In the genomic region with DNA sequence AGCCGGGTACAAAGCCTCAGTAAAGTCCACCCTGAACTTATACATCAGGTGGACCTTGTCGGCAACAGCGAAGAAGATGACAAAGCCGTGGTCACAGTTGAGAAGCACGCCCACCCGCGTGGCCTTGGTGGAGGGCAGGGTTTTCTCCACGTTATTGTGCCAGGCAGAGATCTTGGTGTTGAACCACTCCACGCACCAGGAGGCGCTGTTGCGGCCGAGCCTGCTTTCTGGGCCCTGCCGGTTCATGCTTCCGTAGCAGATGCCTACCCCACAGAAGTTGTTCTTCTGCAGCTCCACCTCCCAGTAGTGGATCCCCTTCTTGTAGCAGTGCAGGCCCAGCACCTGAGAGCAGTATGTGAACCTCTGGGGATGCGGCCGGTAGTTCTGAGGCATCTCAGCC, we compare ENCODE assay signal across 8 cellular contexts. TPM values are rescaled to one million over a fixed set of nuclear protein-coding genes. Genes with fewer than 3 reads are reported as not detected.
DNase-seq lines count a peak whose midpoint lies in the region; ATAC-seq and TF ChIP-seq lines count a peak whose summit lies in the region.

No MANE protein-coding gene starts in this region.

- no peaks in the 10 kb centered on the region for H3K4me1 ChIP-seq in BE2C
- H3K4me1 ChIP-seq in neural progenitor cell: no peaks in the 10 kb centered on the region

- no peak overlapping the region for H3K4me2 ChIP-seq in neural progenitor cell

- H3K27me3 Mint-ChIP-seq in T-helper 17 cell: no peaks in the 10 kb centered on the region
- H3K27me3 Mint-ChIP-seq in chondrocyte (ENCODE audit: low read depth): no peaks in the 10 kb centered on the region
- no peaks in the 10 kb centered on the region for H3K27me3 Mint-ChIP-seq in neural progenitor cell (ENCODE audit: insufficient read depth, low read depth)

- H3K9ac ChIP-seq in neural progenitor cell: no peak overlapping the region

- no peak overlapping the region for H2AFZ ChIP-seq in neural progenitor cell (replicated peaks)

- H3K27ac Mint-ChIP-seq in T-helper 17 cell: peak overlapping the region; percentile 35
- H3K27ac Mint-ChIP-seq in chondrocyte (ENCODE audit: unreplicated experiment): no peak overlapping the region
- H3K27ac Mint-ChIP-seq in neural progenitor cell: no peak overlapping the region

- no peaks in the 10 kb centered on the region for H4K20me1 ChIP-seq in neural progenitor cell (ENCODE audit: low read depth)

- H3K9me3 ChIP-seq in BE2C (no peaks in the 10 kb centered on the region; the same call in 1 of the 2 replicates), T-helper 17 cell (ENCODE audit: control insufficient read depth, low read length, poor library complexity, severe bottlenecking) (peaks cover 3% of the 10 kb centered on the region), neural progenitor cell (ENCODE audit: low read depth) (no peaks in the 10 kb centered on the region)

- no peak overlapping the region for H3K4me3 ChIP-seq in BE2C (ENCODE audit: low read depth, low read length)
- no peak overlapping the region for H3K4me3 ChIP-seq in neural progenitor cell

- no peaks in the 10 kb centered on the region for H3F3A ChIP-seq in neural progenitor cell (ENCODE audit: low read depth)

- peaks cover 18% of the 10 kb centered on the region for H3K36me3 Mint-ChIP-seq in T-helper 17 cell (ENCODE audit: low read depth)
- peaks cover 39% of the 10 kb centered on the region for H3K36me3 Mint-ChIP-seq in chondrocyte (ENCODE audit: low read depth)
- H3K36me3 Mint-ChIP-seq in neural progenitor cell: peaks cover 18% of the 10 kb centered on the region

- no peaks in the 10 kb centered on the region for H3K27me3 ChIP-seq in BE2C
- no peaks in the 10 kb centered on the region for H3K27me3 ChIP-seq in neural progenitor cell

- H3K4me1 Mint-ChIP-seq in T-helper 17 cell: peaks cover 12% of the 10 kb centered on the region
- H3K4me1 Mint-ChIP-seq in chondrocyte (ENCODE audit: low read depth): no peaks in the 10 kb centered on the region
- H3K4me1 Mint-ChIP-seq in neural progenitor cell: peaks cover 15% of the 10 kb centered on the region

- no peaks in the 10 kb centered on the region for H3K79me2 ChIP-seq in neural progenitor cell (ENCODE audit: low read depth)

- H3K36me3 ChIP-seq in BE2C (no peaks in the 10 kb centered on the region; the same call in 1 of the 2 replicates), neural progenitor cell (no peaks in the 10 kb centered on the region)

- ATAC-seq in T-helper 17 cell (peak; percentile 60), HG03175 (IDR thresholded peaks at IDR 0.05; ENCODE audit: unreplicated experiment) (no peak), GM18517 (IDR thresholded peaks at IDR 0.05; ENCODE audit: unreplicated experiment) (no peak)

- H3K27ac ChIP-seq in neural progenitor cell: no peak overlapping the region

- DNase-seq in BE2C (peak; percentile 29), T-helper 17 cell (peak; percentile 23 to 50 (median 46)), chondrocyte (ENCODE audit: low spot score) (no peak), neural progenitor cell (ENCODE audit: low spot score) (peak; percentile 22), NCI-H1105 treated with DMSO at 0.1 percent for 48 hours (lab: John Stamatoyannopoulos, UW) (no peak), NOMO-1 treated with DMSO at 0.1 percent for 48 hours (lab: John Stamatoyannopoulos, UW; ENCODE audit: unreplicated experiment) (no peak)

- peaks cover 9% of the 10 kb centered on the region for H3K9me3 Mint-ChIP-seq in chondrocyte (ENCODE audit: low read depth)
- H3K9me3 Mint-ChIP-seq in neural progenitor cell: peaks cover 10% of the 10 kb centered on the region

- no peak overlapping the region for H3K4me3 Mint-ChIP-seq in T-helper 17 cell
- H3K4me3 Mint-ChIP-seq in chondrocyte (ENCODE audit: unreplicated experiment): no peak overlapping the region
- H3K4me3 Mint-ChIP-seq in neural progenitor cell: no peak overlapping the region

- peak; percentile 42 for TF ChIP-seq CTCF in BE2C (IDR thresholded peaks at IDR 0.05; ENCODE audit: low read depth, low read length)
- peak; percentile 41 for TF ChIP-seq CTCF in chondrocyte (IDR thresholded peaks at IDR 0.05)
- peak; percentile 50 for TF ChIP-seq CTCF in neural progenitor cell (IDR thresholded peaks at IDR 0.05)

RNA-seq across cellular contexts. Expression of a gene that starts 22.1 kb away (rescaled TPM):
- 9.6 TPM for polyA plus RNA-seq in BE2C (2012; ENCODE audit: insufficient read depth, insufficient read length, low read depth)
- total RNA-seq in T-helper 17 cell: 10 to 100 TPM; 40.2 to 46.3 TPM
- total RNA-seq in chondrocyte: 19.2 to 31.7 TPM (median 19.6 TPM) in 3 replicates
- 6.1 and 7.6 TPM in 2 replicates for total RNA-seq in neural progenitor cell (ENCODE audit: low replicate concordance)

RNA-seq across cellular contexts. Expression of a gene that starts 57.8 kb away (rescaled TPM):
- 0.17 TPM for polyA plus RNA-seq in BE2C (2012; ENCODE audit: insufficient read depth, insufficient read length, low read depth)
- total RNA-seq in T-helper 17 cell (10 to 100 TPM; 29.1 to 38.2 TPM), chondrocyte (3.6 to 6.8 TPM (median 4.3 TPM) in 3 replicates), neural progenitor cell (ENCODE audit: low replicate concordance) (4.5 and 7.5 TPM in 2 replicates)

RNA-seq across cellular contexts. Expression of a gene that starts 58.0 kb away (rescaled TPM):
- polyA plus RNA-seq in BE2C (2012; ENCODE audit: insufficient read depth, insufficient read length, low read depth): not detected
- total RNA-seq in T-helper 17 cell (1 to 10 TPM; 4.1 to 6.6 TPM), chondrocyte (1.5 to 1.8 TPM (median 1.6 TPM) in 3 replicates), neural progenitor cell (ENCODE audit: low replicate concordance) (0.59 and 1.4 TPM in 2 replicates)

Comparison
In these comparisons a context has a peak if more than half of its experiments do, and no peak if none do; other contexts are left out.
1. DNase-seq: peak in BE2C (single experiment), T-helper 17 cell (3 of 3) and neural progenitor cell (single experiment); none in chondrocyte (single experiment), NCI-H1105 treated with DMSO at 0.1 percent for 48 hours (single experiment) and NOMO-1 treated with DMSO at 0.1 percent for 48 hours (single experiment).
2. Peak in every context shown above with its lines, with median percentiles within 50 percentile points of each other: CTCF ChIP-seq.